ENCODE assay signal across 29 cellular contexts in the genomic region with DNA sequence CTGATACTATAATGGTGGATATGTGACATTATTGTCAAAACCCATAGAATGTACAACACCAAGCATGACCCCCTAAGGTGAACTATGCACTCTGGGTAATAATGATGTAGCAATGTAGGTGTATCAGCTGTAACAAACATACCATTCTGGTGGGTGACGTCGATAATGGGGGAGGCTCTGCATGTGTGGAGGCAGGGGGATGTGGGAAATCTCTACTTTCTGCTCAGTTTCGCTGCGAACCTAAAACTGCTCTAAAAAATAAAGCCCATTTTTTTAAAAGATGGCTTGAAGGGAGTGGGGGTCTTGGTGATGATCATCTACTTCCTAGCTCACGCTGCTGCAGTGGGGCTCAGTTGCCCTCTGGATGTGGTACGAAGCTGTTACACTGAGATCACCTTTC. TPM values are rescaled to one million over a fixed set of nuclear protein-coding genes. Genes with fewer than 3 reads are reported as not detected.
"Had no signal": no experiment of that assay in that cellular context is flagged by ENCODE, and none has a peak within 500 bp of the region (broad histone marks: within the 10 kb centered on the region; RNA-seq: fewer than 3 reads in every experiment).

No MANE protein-coding gene starts in this region.

- H3K4me3 Mint-ChIP-seq: activated CD4-positive, alpha-beta memory T cell treated with anti-CD3 and anti-CD28 coated beads, Interleukin-2, amount 10 ng/mL, durations not matched to agents 7 days and 5 days; activated naive CD4-positive, alpha-beta T cell treated with anti-CD3 and anti-CD28 coated beads, Interleukin-2, amount 10 ng/mL, durations not matched to agents 7 days and 5 days; activated naive CD8-positive, alpha-beta T cell; activated naive CD8-positive, alpha-beta T cell treated with anti-CD3 and anti-CD28 coated beads, Interleukin-2, amount 50 U/mL, for 24 hours; activated T-cell treated with anti-CD3 and anti-CD28 coated beads, Interleukin-2, amount 50 U/mL, for 24 hours had no signal

- H3K4me1 ChIP-seq: SJCRH30 had no signal

- H3K9me3 ChIP-seq: SJCRH30 had no signal

- DNase-seq: activated CD4-positive, alpha-beta memory T cell treated with anti-CD3 and anti-CD28 coated beads, Interleukin-2, amount 10 ng/mL, durations not matched to agents 7 days and 5 days; activated CD4-positive, alpha-beta T cell treated with anti-CD3 and anti-CD28 coated beads for 1 hour; activated CD4-positive, alpha-beta T cell treated with anti-CD3 and anti-CD28 coated beads for 48 hours; activated CD4-positive, CD25-positive, alpha-beta regulatory T cell; activated CD8-positive, alpha-beta memory T cell treated with anti-CD3 and anti-CD28 coated beads for 24 hours; activated naive CD4-positive, alpha-beta T cell treated with anti-CD3 and anti-CD28 coated beads, Interleukin-2, amount 10 ng/mL, durations not matched to agents 7 days and 5 days; activated naive CD8-positive, alpha-beta T cell treated with anti-CD3 and anti-CD28 coated beads, Interleukin-2, amount 50 U/mL, for 24 hours; activated T-cell treated with anti-CD3 and anti-CD28 coated beads, Interleukin-2, amount 50 U/mL, for 24 hours; aorta; brain microvascular endothelial cell; IMR-90; NCI-H1105; NCI-H1417 treated with DMSO at 0.1 percent for 48 hours; NCI-H1930; NCI-H2081 treated with DMSO at 0.1 percent for 48 hours; NCI-H345; NCI-H524 treated with DMSO at 0.1 percent for 48 hours; SHP77; SJCRH30; T1000; WERI-Rb-1 had no signal

- H3K9me3 Mint-ChIP-seq: activated CD4-positive, alpha-beta memory T cell treated with anti-CD3 and anti-CD28 coated beads, Interleukin-2, amount 10 ng/mL, durations not matched to agents 7 days and 5 days; activated naive CD4-positive, alpha-beta T cell treated with anti-CD3 and anti-CD28 coated beads, Interleukin-2, amount 10 ng/mL, durations not matched to agents 7 days and 5 days; activated T-cell treated with anti-CD3 and anti-CD28 coated beads, Interleukin-2, amount 50 U/mL, for 24 hours had no signal

- ATAC-seq: activated naive CD8-positive, alpha-beta T cell treated with anti-CD3 and anti-CD28 coated beads, Interleukin-2, amount 50 U/mL, for 24 hours; K562; Panc1 had no signal

- H3K27me3 ChIP-seq: brain microvascular endothelial cell, SJCRH30 had no signal

- H3K36me3 Mint-ChIP-seq: activated naive CD4-positive, alpha-beta T cell treated with anti-CD3 and anti-CD28 coated beads, Interleukin-2, amount 10 ng/mL, durations not matched to agents 7 days and 5 days; activated naive CD8-positive, alpha-beta T cell had no signal

- H3K4me1 Mint-ChIP-seq: activated CD4-positive, alpha-beta memory T cell treated with anti-CD3 and anti-CD28 coated beads, Interleukin-2, amount 10 ng/mL, durations not matched to agents 7 days and 5 days; activated naive CD4-positive, alpha-beta T cell treated with anti-CD3 and anti-CD28 coated beads, Interleukin-2, amount 10 ng/mL, durations not matched to agents 7 days and 5 days; activated naive CD8-positive, alpha-beta T cell treated with anti-CD3 and anti-CD28 coated beads, Interleukin-2, amount 50 U/mL, for 24 hours had no signal

- H3K27ac ChIP-seq: brain microvascular endothelial cell, SJCRH30, SK-N-MC, WERI-Rb-1 had no signal

- H3K27ac Mint-ChIP-seq: activated CD4-positive, alpha-beta memory T cell treated with anti-CD3 and anti-CD28 coated beads, Interleukin-2, amount 10 ng/mL, durations not matched to agents 7 days and 5 days; activated naive CD4-positive, alpha-beta T cell treated with anti-CD3 and anti-CD28 coated beads, Interleukin-2, amount 10 ng/mL, durations not matched to agents 7 days and 5 days; activated naive CD8-positive, alpha-beta T cell; activated naive CD8-positive, alpha-beta T cell treated with anti-CD3 and anti-CD28 coated beads, Interleukin-2, amount 50 U/mL, for 24 hours; activated T-cell treated with anti-CD3 and anti-CD28 coated beads, Interleukin-2, amount 50 U/mL, for 24 hours; activated T-helper 2 cell treated with anti-CD3 and anti-CD28 coated beads, Interferon-gamma antibody, Interleukin-2, Interleukin-4, amounts not matched to agents 10 μg/mL and 5 μg/mL and 100 μg/mL, durations not matched to agents 14 hours and 24 hours and 36 hours had no signal

- H3K4me3 ChIP-seq: K562, SJCRH30, SK-N-MC had no signal

- H3K36me3 ChIP-seq: brain microvascular endothelial cell, SJCRH30, WERI-Rb-1 had no signal

RNA-seq across cellular contexts. Expression of a gene that starts 51.1 kb away (rescaled TPM):
- total RNA-seq: activated CD4-positive, alpha-beta memory T cell treated with anti-CD3 and anti-CD28 coated beads, Interleukin-2, amount 10 ng/mL, durations not matched to agents 7 days and 5 days; activated T-helper 2 cell treated with anti-CD3 and anti-CD28 coated beads, Interferon-gamma antibody, Interleukin-2, Interleukin-4, amounts not matched to agents 10 μg/mL and 5 μg/mL and 100 μg/mL, durations not matched to agents 14 hours and 24 hours and 36 hours; IMR-90; M059J; SJCRH30; T-helper 1 cell treated with Interleukin-12 subunit alpha and Interleukin-12 subunit beta and Interleukin-4 antibody, amounts not matched to agents 30 ng/mL and 1 ng/mL, for 36 hours; T-helper 2 cell treated with Interferon-gamma antibody and Interleukin-4, amounts not matched to agents 100 ng/mL and 5 ng/mL, for 36 hours had no signal
- polyA plus RNA-seq: aorta, IMR-90 had no signal
